Comparison of ENCODE assay signal across 33 cellular contexts in the genomic region with DNA sequence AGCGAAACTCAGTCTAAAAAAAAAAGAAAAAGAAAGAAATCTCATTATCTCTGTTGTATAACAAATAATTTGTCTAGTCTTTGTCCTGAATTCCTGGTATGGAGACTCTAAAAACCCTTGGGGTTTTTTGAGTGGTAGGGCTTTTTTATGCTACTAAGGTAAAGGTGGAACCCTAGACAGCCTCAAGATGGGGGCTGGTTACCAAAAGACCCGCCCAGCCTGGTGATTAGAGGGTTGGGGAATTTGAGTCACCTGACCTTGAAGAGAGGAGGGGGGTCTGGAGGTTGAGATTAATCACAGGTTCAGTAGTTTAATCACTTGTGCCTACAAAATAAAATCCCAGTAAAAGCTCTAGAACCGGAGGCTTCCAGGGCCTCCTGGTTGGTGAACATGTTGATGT. TPM values are rescaled to one million over a fixed set of nuclear protein-coding genes. Genes with fewer than 3 reads are reported as not detected.
"Had no signal": no experiment of that assay in that cellular context is flagged by ENCODE, and none has a peak within 500 bp of the region (broad histone marks: within the 10 kb centered on the region; RNA-seq: fewer than 3 reads in every experiment).

No MANE protein-coding gene starts in this region.

- H3K4me1 Mint-ChIP-seq: activated CD8-positive, alpha-beta memory T cell treated with anti-CD3 and anti-CD28 coated beads, Interleukin-2, amount 10 ng/mL, durations not matched to agents 7 days and 5 days; activated naive CD4-positive, alpha-beta T cell treated with anti-CD3 and anti-CD28 coated beads, Interleukin-2, amount 50 U/mL, for 24 hours; activated naive CD8-positive, alpha-beta T cell treated with anti-CD3 and anti-CD28 coated beads for 36 hours; activated naive CD8-positive, alpha-beta T cell treated with anti-CD3 and anti-CD28 coated beads, Interleukin-2, amount 50 U/mL, for 24 hours; T-helper 17 cell had no signal

- H3K9me3 ChIP-seq: adrenal gland, body of pancreas, esophagus squamous epithelium, gastroesophageal sphincter had no signal

- H3K36me3 Mint-ChIP-seq: activated CD4-positive, alpha-beta memory T cell treated with anti-CD3 and anti-CD28 coated beads for 36 hours; activated CD8-positive, alpha-beta memory T cell treated with anti-CD3 and anti-CD28 coated beads, Interleukin-2, amount 10 ng/mL, durations not matched to agents 7 days and 5 days; activated naive CD4-positive, alpha-beta T cell treated with anti-CD3 and anti-CD28 coated beads, Interleukin-2, amount 50 U/mL, for 24 hours; activated naive CD8-positive, alpha-beta T cell treated with anti-CD3 and anti-CD28 coated beads for 36 hours had no signal

- H3K4me1 ChIP-seq: adrenal gland, body of pancreas, gastroesophageal sphincter had no signal

- H3K9me3 Mint-ChIP-seq: activated CD4-positive, alpha-beta memory T cell treated with anti-CD3 and anti-CD28 coated beads for 36 hours; activated CD4-positive, alpha-beta T cell treated with anti-CD3 and anti-CD28 coated beads, Interleukin-2, amount 10 ng/mL, durations not matched to agents 24 days and 14 days; activated naive CD4-positive, alpha-beta T cell treated with anti-CD3 and anti-CD28 coated beads for 36 hours; activated naive CD4-positive, alpha-beta T cell treated with anti-CD3 and anti-CD28 coated beads, Interleukin-2, amount 50 U/mL, for 24 hours; activated naive CD8-positive, alpha-beta T cell treated with anti-CD3 and anti-CD28 coated beads for 36 hours; activated naive CD8-positive, alpha-beta T cell treated with anti-CD3 and anti-CD28 coated beads, Interleukin-2, amount 50 U/mL, for 24 hours; activated T-helper 1 cell treated with anti-CD3 and anti-CD28 coated beads, Interleukin-12 subunit alpha, Interleukin-12 subunit beta, Interleukin-2, Interleukin-4 antibody, amounts not matched to agents 30 ng/mL and 10 ng/mL and 1 ng/mL, durations not matched to agents 14 hours and 24 hours and 36 hours; activated T-helper 2 cell treated with anti-CD3 and anti-CD28 coated beads, Interferon-gamma antibody, Interleukin-2, Interleukin-4, amounts not matched to agents 10 μg/mL and 5 μg/mL and 100 μg/mL, durations not matched to agents 14 hours and 24 hours and 36 hours; T-helper 2 cell treated with Interferon-gamma antibody and Interleukin-4, amounts not matched to agents 5 μg/mL and 100 μg/mL, for 36 hours had no signal

- H3K4me3 Mint-ChIP-seq: activated CD4-positive, alpha-beta memory T cell treated with anti-CD3 and anti-CD28 coated beads for 36 hours; activated CD4-positive, alpha-beta T cell treated with anti-CD3 and anti-CD28 coated beads for 36 hours; activated CD4-positive, alpha-beta T cell treated with anti-CD3 and anti-CD28 coated beads, Interleukin-2, amount 10 ng/mL, durations not matched to agents 24 days and 14 days; activated CD8-positive, alpha-beta memory T cell treated with anti-CD3 and anti-CD28 coated beads, Interleukin-2, amount 10 ng/mL, durations not matched to agents 7 days and 5 days; activated CD8-positive, alpha-beta T cell treated with anti-CD3 and anti-CD28 coated beads, Interleukin-2, amount 10 ng/mL, durations not matched to agents 7 days and 5 days; activated naive CD4-positive, alpha-beta T cell treated with anti-CD3 and anti-CD28 coated beads for 36 hours; activated naive CD4-positive, alpha-beta T cell treated with anti-CD3 and anti-CD28 coated beads, Interleukin-2, amount 50 U/mL, for 24 hours; activated naive CD8-positive, alpha-beta T cell treated with anti-CD3 and anti-CD28 coated beads for 36 hours; activated naive CD8-positive, alpha-beta T cell treated with anti-CD3 and anti-CD28 coated beads, Interleukin-2, amount 50 U/mL, for 24 hours; activated T-helper 1 cell treated with anti-CD3 and anti-CD28 coated beads, Interleukin-12 subunit alpha, Interleukin-12 subunit beta, Interleukin-2, Interleukin-4 antibody, amounts not matched to agents 30 ng/mL and 10 ng/mL and 1 ng/mL, durations not matched to agents 14 hours and 24 hours and 36 hours; T-helper 17 cell; T-helper 2 cell treated with Interferon-gamma antibody and Interleukin-4, amounts not matched to agents 5 μg/mL and 100 μg/mL, for 36 hours had no signal

- ATAC-seq: activated CD4-positive, alpha-beta T cell treated with anti-CD3 and anti-CD28 coated beads for 36 hours; activated CD8-positive, alpha-beta memory T cell treated with anti-CD3 and anti-CD28 coated beads, Interleukin-2, amount 10 ng/mL, durations not matched to agents 7 days and 5 days; activated CD8-positive, alpha-beta T cell treated with anti-CD3 and anti-CD28 coated beads, Interleukin-2, amount 10 ng/mL, durations not matched to agents 7 days and 5 days; activated naive CD8-positive, alpha-beta T cell treated with anti-CD3 and anti-CD28 coated beads, Interleukin-2, amount 50 U/mL, for 24 hours; body of pancreas; gastroesophageal sphincter; T-helper 17 cell had no signal

- H3K27me3 Mint-ChIP-seq: activated CD4-positive, alpha-beta memory T cell treated with anti-CD3 and anti-CD28 coated beads for 36 hours; activated CD8-positive, alpha-beta memory T cell treated with anti-CD3 and anti-CD28 coated beads, Interleukin-2, amount 10 ng/mL, durations not matched to agents 7 days and 5 days; activated naive CD4-positive, alpha-beta T cell treated with anti-CD3 and anti-CD28 coated beads, Interleukin-2, amount 50 U/mL, for 24 hours; activated naive CD8-positive, alpha-beta T cell treated with anti-CD3 and anti-CD28 coated beads for 36 hours had no signal

- H3K4me3 ChIP-seq: adrenal gland, body of pancreas, esophagus squamous epithelium, gastroesophageal sphincter had no signal

- DNase-seq: activated CD4-positive, alpha-beta memory T cell treated with anti-CD3 and anti-CD28 coated beads for 36 hours; activated CD4-positive, alpha-beta T cell treated with anti-CD3 and anti-CD28 coated beads for 36 hours; activated CD4-positive, alpha-beta T cell treated with anti-CD3 and anti-CD28 coated beads, Interleukin-2, amount 10 ng/mL, durations not matched to agents 24 days and 14 days; activated CD4-positive, CD25-positive, alpha-beta regulatory T cell; activated CD4-positive, CD25-positive, alpha-beta regulatory T cell treated with anti-CD3 and anti-CD28 coated beads, Interleukin-2, amount 50 U/mL, for 72 hours; activated CD8-positive, alpha-beta memory T cell treated with anti-CD3 and anti-CD28 coated beads, Interleukin-2, amount 10 ng/mL, durations not matched to agents 7 days and 5 days; activated CD8-positive, alpha-beta memory T cell treated with anti-CD3 and anti-CD28 coated beads, Interleukin-2, amount 50 U/mL, for 4 hours; activated CD8-positive, alpha-beta T cell treated with anti-CD3 and anti-CD28 coated beads, Interleukin-2, amount 10 ng/mL, durations not matched to agents 7 days and 5 days; activated effector memory CD4-positive, alpha-beta T cell treated with anti-CD3 and anti-CD28 coated beads, Interleukin-2, amount 50 U/mL, for 16 hours; activated naive CD4-positive, alpha-beta T cell treated with anti-CD3 and anti-CD28 coated beads for 36 hours; activated naive CD8-positive, alpha-beta T cell treated with anti-CD3 and anti-CD28 coated beads for 36 hours; activated naive CD8-positive, alpha-beta T cell treated with anti-CD3 and anti-CD28 coated beads, Interleukin-2, amount 50 U/mL, for 24 hours; activated T-cell treated with anti-CD3 and anti-CD28 coated beads, Interleukin-2, amount 50 U/mL, for 1 hour; activated T-cell treated with anti-CD3 and anti-CD28 coated beads, Interleukin-2, amount 50 U/mL, for 48 hours; adrenal gland; amygdala; aorta; body of pancreas; caudate nucleus; cortex of kidney; dermis blood vessel endothelial cell; effector CD8-positive, alpha-beta T cell; esophagus squamous epithelium; foreskin melanocyte; T-helper 1 cell; T-helper 17 cell; T1000 had no signal

- H3K36me3 ChIP-seq: adrenal gland, esophagus squamous epithelium, gastroesophageal sphincter had no signal

- H3K27me3 ChIP-seq: adrenal gland, body of pancreas, esophagus squamous epithelium, gastroesophageal sphincter had no signal

- H3K27ac Mint-ChIP-seq: activated CD4-positive, alpha-beta memory T cell treated with anti-CD3 and anti-CD28 coated beads for 36 hours; activated CD4-positive, alpha-beta T cell treated with anti-CD3 and anti-CD28 coated beads for 36 hours; activated CD4-positive, alpha-beta T cell treated with anti-CD3 and anti-CD28 coated beads, Interleukin-2, amount 10 ng/mL, durations not matched to agents 24 days and 14 days; activated CD8-positive, alpha-beta memory T cell treated with anti-CD3 and anti-CD28 coated beads, Interleukin-2, amount 10 ng/mL, durations not matched to agents 7 days and 5 days; activated CD8-positive, alpha-beta T cell treated with anti-CD3 and anti-CD28 coated beads, Interleukin-2, amount 10 ng/mL, durations not matched to agents 7 days and 5 days; activated naive CD4-positive, alpha-beta T cell treated with anti-CD3 and anti-CD28 coated beads for 36 hours; activated naive CD4-positive, alpha-beta T cell treated with anti-CD3 and anti-CD28 coated beads, Interleukin-2, amount 50 U/mL, for 24 hours; activated naive CD8-positive, alpha-beta T cell treated with anti-CD3 and anti-CD28 coated beads for 36 hours; activated naive CD8-positive, alpha-beta T cell treated with anti-CD3 and anti-CD28 coated beads, Interleukin-2, amount 50 U/mL, for 24 hours; activated T-helper 1 cell treated with anti-CD3 and anti-CD28 coated beads, Interleukin-12 subunit alpha, Interleukin-12 subunit beta, Interleukin-2, Interleukin-4 antibody, amounts not matched to agents 30 ng/mL and 10 ng/mL and 1 ng/mL, durations not matched to agents 14 hours and 24 hours and 36 hours; activated T-helper 2 cell treated with anti-CD3 and anti-CD28 coated beads, Interferon-gamma antibody, Interleukin-2, Interleukin-4, amounts not matched to agents 10 μg/mL and 5 μg/mL and 100 μg/mL, durations not matched to agents 14 hours and 24 hours and 36 hours; T-helper 17 cell; T-helper 2 cell treated with Interferon-gamma antibody and Interleukin-4, amounts not matched to agents 5 μg/mL and 100 μg/mL, for 36 hours had no signal

- H3K27ac ChIP-seq: adrenal gland, epithelial cell of prostate, esophagus squamous epithelium, gastroesophageal sphincter had no signal

RNA-seq across cellular contexts. Expression of gene SOWAHC, which starts 17.6 kb away (rescaled TPM):
- total RNA-seq: activated CD8-positive, alpha-beta T cell treated with anti-CD3 and anti-CD28 coated beads, Interleukin-2, amount 10 ng/mL, durations not matched to agents 7 days and 5 days had no signal
